Comparison of ENCODE assay signal across 23 cellular contexts in the genomic region with DNA sequence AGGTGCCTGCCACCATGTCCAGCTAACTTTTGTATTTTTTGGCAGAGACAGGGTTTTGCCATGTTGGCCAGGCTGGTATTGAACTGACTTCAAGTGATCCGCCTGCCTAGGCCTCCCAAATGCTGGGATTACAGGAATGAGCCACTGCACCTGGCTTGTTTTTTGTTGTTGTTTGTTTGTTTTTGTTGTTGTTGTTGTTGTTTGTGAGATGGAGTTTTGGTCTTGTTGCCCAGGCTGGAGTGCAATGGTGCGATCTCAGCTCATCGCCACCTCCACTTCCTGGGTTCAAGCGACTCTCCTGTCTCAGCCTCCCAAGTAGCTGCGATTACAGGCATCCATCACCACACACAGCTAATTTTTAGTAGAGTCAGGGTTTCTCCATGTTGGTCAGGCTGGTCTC. TPM values are rescaled to one million over a fixed set of nuclear protein-coding genes. Genes with fewer than 3 reads are reported as not detected.
DNase-seq lines count a peak whose midpoint lies in the region; ATAC-seq and TF ChIP-seq lines count a peak whose summit lies in the region.
"Had no signal": no experiment of that assay in that cellular context is flagged by ENCODE, and none has a peak within 500 bp of the region (broad histone marks: within the 10 kb centered on the region; RNA-seq: fewer than 3 reads in every experiment).

No MANE protein-coding gene starts in this region.

- peaks cover 19% of the 10 kb centered on the region for H3K4me1 Mint-ChIP-seq in endodermal cell
- H3K4me1 Mint-ChIP-seq in naive thymus-derived CD8-positive, alpha-beta T cell = no peaks in the 10 kb centered on the region
- H3K4me1 Mint-ChIP-seq: CD14-positive monocyte; CD8-positive, alpha-beta memory T cell had no signal

- H3K4me3 ChIP-seq in endodermal cell (ENCODE audit: low read length) = no peak overlapping the region
- H3K4me3 ChIP-seq: A549; BLaER1 treated with 17β-estradiol and CSF1 and Interleukin-3, amounts not matched to agents 10 nM and 100 nM; GM12878; GM23248; HAP-1 had no signal

- POLR2A ChIA-PET in naive thymus-derived CD8-positive, alpha-beta T cell (lab: Charles Lee) = no interaction called here

- no peaks in the 10 kb centered on the region for H3K27me3 ChIP-seq in endodermal cell (ENCODE audit: control insufficient read depth, insufficient read depth, low read length, poor library complexity, severe bottlenecking)
- H3K27me3 ChIP-seq: BE2C; BLaER1 treated with 17β-estradiol and CSF1 and Interleukin-3, amounts not matched to agents 10 nM and 100 nM had no signal

- no peaks in the 10 kb centered on the region for H3K36me3 ChIP-seq in endodermal cell (ENCODE audit: control insufficient read depth, insufficient read depth, low read length)
- H3K36me3 ChIP-seq: BE2C; BLaER1 treated with 17β-estradiol and CSF1 and Interleukin-3, amounts not matched to agents 10 nM and 100 nM; HAP-1 had no signal

- no peak overlapping the region for H3K9ac ChIP-seq in endodermal cell (ENCODE audit: extremely low read depth, low read length, poor library complexity, severe bottlenecking)
- H3K9ac ChIP-seq: BLaER1 treated with 17β-estradiol and CSF1 and Interleukin-3, amounts not matched to agents 10 nM and 100 nM; GM23248 had no signal

- ATAC-seq in Right ventricle myocardium inferior = no peak
- ATAC-seq in naive thymus-derived CD8-positive, alpha-beta T cell = no peak
- ATAC-seq: A549, GM12878 had no signal

- DNase-seq in cardiac septum (ENCODE audit: low spot score) = peak; percentile 22
- DNase-seq in Right ventricle myocardium inferior (ENCODE audit: missing footprints) = no peak
- peak; percentile 22 for DNase-seq in endodermal cell
- DNase-seq in mesenteric fat pad (ENCODE audit: low spot score) = peak; percentile 60
- DNase-seq in anterior cingulate cortex (lab: John Stamatoyannopoulos, UW) = no peak
- DNase-seq in naive thymus-derived CD8-positive, alpha-beta T cell = no peak
- DNase-seq: 8988T; ACHN; AML-193; BE2C; CD4-positive, alpha-beta T cell; CD8-positive, alpha-beta memory T cell; DMS 273 treated with DMSO at 0.1 percent for 48 hours; DMS79; EL; GDM1; GM23248; HFFc6 had no signal

- H3K4me3 Mint-ChIP-seq in endodermal cell = no peak overlapping the region
- H3K4me3 Mint-ChIP-seq in naive thymus-derived CD8-positive, alpha-beta T cell = no peak overlapping the region
- H3K4me3 Mint-ChIP-seq: CD14-positive monocyte; CD4-positive, alpha-beta T cell; CD8-positive, alpha-beta memory T cell; HFFc6 had no signal

- no peaks in the 10 kb centered on the region for H3K9me3 ChIP-seq in endodermal cell (ENCODE audit: control insufficient read depth, low read length)
- H3K9me3 ChIP-seq: A549; BE2C; BLaER1 treated with 17β-estradiol and CSF1 and Interleukin-3, amounts not matched to agents 10 nM and 100 nM; HAP-1 had no signal

- no peaks in the 10 kb centered on the region for H3K36me3 Mint-ChIP-seq in endodermal cell (ENCODE audit: low read depth)
- H3K36me3 Mint-ChIP-seq in naive thymus-derived CD8-positive, alpha-beta T cell = no peaks in the 10 kb centered on the region
- H3K36me3 Mint-ChIP-seq: CD14-positive monocyte; CD8-positive, alpha-beta memory T cell had no signal

- H3K9me3 Mint-ChIP-seq in endodermal cell = no peaks in the 10 kb centered on the region
- H3K9me3 Mint-ChIP-seq in naive thymus-derived CD8-positive, alpha-beta T cell = no peaks in the 10 kb centered on the region
- H3K9me3 Mint-ChIP-seq: CD4-positive, alpha-beta T cell; CD8-positive, alpha-beta memory T cell had no signal

- no peaks in the 10 kb centered on the region for H3K27me3 Mint-ChIP-seq in endodermal cell (ENCODE audit: insufficient read depth)
- H3K27me3 Mint-ChIP-seq in naive thymus-derived CD8-positive, alpha-beta T cell = peaks cover under 1 to 10% (median 3%) of the 10 kb centered on the region in 5 donors

- no peak for TF ChIP-seq CTCF in endodermal cell (conservative IDR thresholded peaks at IDR 0.05)

- intact Hi-C loops in cardiac septum (cut with DNase I) (no loop called here), Right ventricle myocardium inferior (cut with DNase I) (no loop called here)

- no peak overlapping the region for H3K27ac Mint-ChIP-seq in endodermal cell
- H3K27ac Mint-ChIP-seq in naive thymus-derived CD8-positive, alpha-beta T cell = no peak overlapping the region
- H3K27ac Mint-ChIP-seq: CD14-positive monocyte; CD4-positive, alpha-beta T cell; HFFc6 had no signal

- H3K4me1 ChIP-seq in endodermal cell (ENCODE audit: control insufficient read depth, insufficient read depth, low read length) = no peaks in the 10 kb centered on the region
- H3K4me1 ChIP-seq: A549; BE2C; BLaER1 treated with 17β-estradiol and CSF1 and Interleukin-3, amounts not matched to agents 10 nM and 100 nM had no signal

- whole genome bisulfite sequencing in endodermal cell (ENCODE audit: insufficient coverage in 1 of 2, insufficient read length in 1 of 2), 2 experiments = 98 to 100% methylated on average over 4 to 5 of the region's 5 CpGs

- no peak overlapping the region for H3K27ac ChIP-seq in endodermal cell (ENCODE audit: low read depth, low read length)
- H3K27ac ChIP-seq: A549; BLaER1 treated with 17β-estradiol and CSF1 and Interleukin-3, amounts not matched to agents 10 nM and 100 nM; GM23248 had no signal

RNA-seq across cellular contexts. Expression of gene L1TD1, which starts 7.1 kb away (rescaled TPM):
- total RNA-seq in cardiac septum = 0.67 TPM
- total RNA-seq in Right ventricle myocardium inferior = not detected
- total RNA-seq in endodermal cell = 100 to 1,000 TPM in 1 of 2 donors, 10 to 100 TPM in 1; 66.7 to 200 TPM
- 29.5 TPM for polyA plus RNA-seq in endodermal cell (2013, experiment 1 of 2)
- polyA plus RNA-seq in endodermal cell (2013, experiment 2 of 2) = 26.1 TPM
- 0.42 TPM for total RNA-seq in mesenteric fat pad
- total RNA-seq in naive thymus-derived CD8-positive, alpha-beta T cell = not detected
- not detected for polyA plus RNA-seq in naive thymus-derived CD8-positive, alpha-beta T cell
- total RNA-seq: CD8-positive, alpha-beta memory T cell; HFFc6 had no signal
- polyA plus RNA-seq: A549; CD8-positive, alpha-beta memory T cell had no signal

Comparison
In these comparisons a context has a peak if more than half of its experiments do, and no peak if none do; other contexts are left out.
1. DNase-seq: peak in cardiac septum (single experiment), endodermal cell (single experiment) and mesenteric fat pad (single experiment); none in Right ventricle myocardium inferior (single experiment), anterior cingulate cortex (0 of 58) and naive thymus-derived CD8-positive, alpha-beta T cell (0 of 10).
2. RNA of gene L1TD1, which starts 7.1 kb away (total RNA-seq): 66.7 to 200 TPM in endodermal cell; 0.67 TPM in cardiac septum (single experiment), 0.42 TPM in mesenteric fat pad (single experiment), not detected in naive thymus-derived CD8-positive, alpha-beta T cell and not detected in Right ventricle myocardium inferior (single experiment); every median in the first group is over 10 times any median in the second.